ENCODE assay signal across 26 cellular contexts in genomic region chr12:105985383-105985782, GRCh38.
"Had no signal": no experiment of that assay in that cellular context is flagged by ENCODE, and none has a peak within 500 bp of the region (broad histone marks: within the 10 kb centered on the region; RNA-seq: fewer than 3 reads in every experiment).

No MANE protein-coding gene starts in this region.

- FAIRE-seq: colon, endothelial cell of umbilical vein, frontal cortex, kidney had no signal

- H3K79me2 ChIP-seq: hepatocyte had no signal

- H2AFZ ChIP-seq: hepatocyte had no signal

- H3K36me3 ChIP-seq: esophagus muscularis mucosa, gastroesophageal sphincter, heart left ventricle, left ventricle myocardium inferior, lower lobe of right lung had no signal

- H3K4me1 ChIP-seq: gastroesophageal sphincter had no signal

- H3K4me3 ChIP-seq: coronary artery, dorsolateral prefrontal cortex, esophagus muscularis mucosa, gastroesophageal sphincter, heart left ventricle, hepatocyte, left ventricle myocardium inferior, lower lobe of right lung had no signal

- ATAC-seq: foreskin keratinocyte; gastroesophageal sphincter; heart left ventricle; left colon; left lobe of liver; lower lobe of right lung; naive thymus-derived CD8-positive, alpha-beta T cell had no signal

- H3K27me3 ChIP-seq: dorsolateral prefrontal cortex, esophagus muscularis mucosa, foreskin keratinocyte, gastroesophageal sphincter, heart left ventricle, hepatocyte had no signal

- DNase-seq: dermis blood vessel endothelial cell; dorsolateral prefrontal cortex; effector CD4-positive, alpha-beta T cell; effector memory CD4-positive, alpha-beta T cell; foreskin keratinocyte; heart left ventricle; hypothalamus; immature natural killer cell; islet precursor cell; kidney; kidney glomerular epithelial cell; left colon; left ventricle myocardium inferior; lower lobe of right lung; mesendoderm; midbrain; naive B cell; naive thymus-derived CD8-positive, alpha-beta T cell had no signal

- H3K4me2 ChIP-seq: hepatocyte had no signal

- H3K27ac ChIP-seq: coronary artery, dorsolateral prefrontal cortex, esophagus muscularis mucosa, foreskin keratinocyte, gastroesophageal sphincter, heart left ventricle, hepatocyte, left ventricle myocardium inferior, lower lobe of right lung had no signal

- H3K9me3 ChIP-seq: esophagus muscularis mucosa, gastroesophageal sphincter, heart left ventricle, left ventricle myocardium inferior, lower lobe of right lung had no signal
